Comparison of ENCODE assay signal across 12 cellular contexts in genomic region chr18:21053127-21053526, GRCh38. TPM values are rescaled to one million over a fixed set of nuclear protein-coding genes. Genes with fewer than 3 reads are reported as not detected.
DNase-seq lines count a peak whose midpoint lies in the region; ATAC-seq and TF ChIP-seq lines count a peak whose summit lies in the region.
"Had no signal": no experiment of that assay in that cellular context is flagged by ENCODE, and none has a peak within 500 bp of the region (broad histone marks: within the 10 kb centered on the region; RNA-seq: fewer than 3 reads in every experiment).

No MANE protein-coding gene starts in this region.

- no peaks in the 10 kb centered on the region for H3K27me3 Mint-ChIP-seq in activated T-helper 1 cell treated with anti-CD3 and anti-CD28 coated beads, Interleukin-12 subunit alpha, Interleukin-12 subunit beta, Interleukin-2, Interleukin-4 antibody, amounts not matched to agents 30 ng/mL and 10 ng/mL and 1 ng/mL, durations not matched to agents 14 hours and 24 hours and 36 hours (ENCODE audit: insufficient read depth)

- peaks cover 1% of the 10 kb centered on the region for H3K36me3 Mint-ChIP-seq in activated T-helper 1 cell treated with anti-CD3 and anti-CD28 coated beads, Interleukin-12 subunit alpha, Interleukin-12 subunit beta, Interleukin-2, Interleukin-4 antibody, amounts not matched to agents 30 ng/mL and 10 ng/mL and 1 ng/mL, durations not matched to agents 14 hours and 24 hours and 36 hours (ENCODE audit: low read depth)

- no peak for TF ChIP-seq CTCF in epithelial cell of proximal tubule (conservative IDR thresholded peaks at IDR 0.05; ENCODE audit: low read depth, low read length)

- H3K27ac Mint-ChIP-seq in activated T-helper 1 cell treated with anti-CD3 and anti-CD28 coated beads, Interleukin-12 subunit alpha, Interleukin-12 subunit beta, Interleukin-2, Interleukin-4 antibody, amounts not matched to agents 30 ng/mL and 10 ng/mL and 1 ng/mL, durations not matched to agents 14 hours and 24 hours and 36 hours: no peak overlapping the region

- ATAC-seq in GM19395 (IDR thresholded peaks at IDR 0.05; ENCODE audit: unreplicated experiment): no peak

- H3K36me3 ChIP-seq in ACC112 (ENCODE audit: insufficient read depth, low read length): no peaks in the 10 kb centered on the region

- no peaks in the 10 kb centered on the region for H3K27me3 ChIP-seq in ACC112 (ENCODE audit: insufficient read depth, low read length)
- H3K27me3 ChIP-seq: BLaER1 treated with 17β-estradiol and CSF1 and Interleukin-3, amounts not matched to agents 10 nM and 100 nM had no signal

- peaks cover 21% of the 10 kb centered on the region for H3K4me1 ChIP-seq in ACC112 (ENCODE audit: control insufficient read depth, insufficient read depth, low read length, unreplicated experiment)

- no peaks in the 10 kb centered on the region for H3K9me3 Mint-ChIP-seq in activated T-helper 1 cell treated with anti-CD3 and anti-CD28 coated beads, Interleukin-12 subunit alpha, Interleukin-12 subunit beta, Interleukin-2, Interleukin-4 antibody, amounts not matched to agents 30 ng/mL and 10 ng/mL and 1 ng/mL, durations not matched to agents 14 hours and 24 hours and 36 hours

- H3K4me3 Mint-ChIP-seq in activated T-helper 1 cell treated with anti-CD3 and anti-CD28 coated beads, Interleukin-12 subunit alpha, Interleukin-12 subunit beta, Interleukin-2, Interleukin-4 antibody, amounts not matched to agents 30 ng/mL and 10 ng/mL and 1 ng/mL, durations not matched to agents 14 hours and 24 hours and 36 hours: no peak overlapping the region

- DNase-seq in LHCN-M2 (ENCODE audit: low read depth) (peak; percentile 88), epithelial cell of proximal tubule (ENCODE audit: low read depth) (peak; percentile 50), medulla oblongata (ENCODE audit: extremely low spot score) (peak; percentile 55), DMS153 (lab: John Stamatoyannopoulos, UW) (no peak), ureter (ENCODE audit: low spot score) (no peak)
- DNase-seq in activated T-helper 1 cell treated with anti-CD3 and anti-CD28 coated beads, Interleukin-12 subunit alpha, Interleukin-12 subunit beta, Interleukin-2, Interleukin-4 antibody, amounts not matched to agents 30 ng/mL and 10 ng/mL and 1 ng/mL, durations not matched to agents 14 hours and 24 hours and 36 hours (ENCODE audit: low spot score): no peak
- DNase-seq: NCI-H2171; stimulated activated CD4-positive, alpha-beta T cell treated with anti-CD3 and anti-CD28 coated beads, Interleukin-4, amount 100 ng/mL, for 24 hours had no signal

- H3K4me3 ChIP-seq in ACC112 (ENCODE audit: low read depth, low read length) (no peak overlapping the region), epithelial cell of proximal tubule (ENCODE audit: low read depth, low read length) (no peak overlapping the region)
- H3K4me3 ChIP-seq: BLaER1 treated with 17β-estradiol and CSF1 and Interleukin-3, amounts not matched to agents 10 nM and 100 nM; SK-N-MC had no signal

- H3K4me1 Mint-ChIP-seq in activated T-helper 1 cell treated with anti-CD3 and anti-CD28 coated beads, Interleukin-12 subunit alpha, Interleukin-12 subunit beta, Interleukin-2, Interleukin-4 antibody, amounts not matched to agents 30 ng/mL and 10 ng/mL and 1 ng/mL, durations not matched to agents 14 hours and 24 hours and 36 hours (ENCODE audit: low read depth): peaks cover 13% of the 10 kb centered on the region

- H3K79me2 ChIP-seq in ACC112 (ENCODE audit: control insufficient read depth, insufficient read depth, low read length, unreplicated experiment): peaks cover 74% of the 10 kb centered on the region

- H2AFZ ChIP-seq in ACC112 (ENCODE audit: low read length, unreplicated experiment): no peak overlapping the region

- peak overlapping the region; percentile 66 for H3K27ac ChIP-seq in ACC112 (ENCODE audit: low read depth, low read length)
- H3K27ac ChIP-seq: BLaER1 treated with 17β-estradiol and CSF1 and Interleukin-3, amounts not matched to agents 10 nM and 100 nM; SK-N-MC had no signal

- intact Hi-C loops in activated T-helper 1 cell treated with anti-CD3 and anti-CD28 coated beads, Interleukin-12 subunit alpha, Interleukin-12 subunit beta, Interleukin-2, Interleukin-4 antibody, amounts not matched to agents 30 ng/mL and 10 ng/mL and 1 ng/mL, durations not matched to agents 14 hours and 24 hours and 36 hours (cut with micrococcal nuclease): no loop called here

RNA-seq across cellular contexts. Expression of gene ROCK1, which starts 58.5 kb away (rescaled TPM):
- total RNA-seq in LHCN-M2 (2014; rRNA removed) (28.3 and 31.1 TPM in 2 replicates), epithelial cell of proximal tubule (18.6 and 19.0 TPM in 2 replicates), ureter (70.2 TPM)
- 12.0 TPM for polyA plus RNA-seq in LHCN-M2 (2012)
- 58.6 and 62.1 TPM in 2 replicates for total RNA-seq in activated T-helper 1 cell treated with anti-CD3 and anti-CD28 coated beads, Interleukin-12 subunit alpha, Interleukin-12 subunit beta, Interleukin-2, Interleukin-4 antibody, amounts not matched to agents 30 ng/mL and 10 ng/mL and 1 ng/mL, durations not matched to agents 14 hours and 24 hours and 36 hours

Comparison
In these comparisons a context has a peak if more than half of its experiments do, and no peak if none do; other contexts are left out.
1. DNase-seq: peak in LHCN-M2 (single experiment), epithelial cell of proximal tubule (single experiment) and medulla oblongata (single experiment); none in activated T-helper 1 cell treated with anti-CD3 and anti-CD28 coated beads, Interleukin-12 subunit alpha, Interleukin-12 subunit beta, Interleukin-2, Interleukin-4 antibody, amounts not matched to agents 30 ng/mL and 10 ng/mL and 1 ng/mL, durations not matched to agents 14 hours and 24 hours and 36 hours (single experiment), DMS153 (single experiment) and ureter (single experiment).